In the genomic region with DNA sequence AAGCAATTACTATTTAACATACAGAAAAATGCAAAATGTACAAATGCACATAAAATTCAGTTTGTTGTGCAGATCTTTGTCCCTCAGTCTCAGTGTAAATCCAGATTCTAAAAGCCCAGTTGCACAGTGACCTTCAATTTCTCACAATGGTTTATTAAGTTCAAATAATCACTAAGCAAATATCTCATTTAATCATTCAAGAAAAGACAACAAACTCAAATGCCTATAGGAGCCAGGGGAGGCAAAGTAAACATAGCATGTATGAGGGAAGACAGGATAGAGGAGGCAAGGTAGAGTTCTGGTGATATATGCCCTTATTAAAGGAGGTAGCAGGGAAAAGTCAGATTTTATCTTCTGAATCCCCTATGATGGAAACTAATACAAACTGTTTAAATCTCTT, we compare ENCODE assay signal across 24 cellular contexts.
"Had no signal": no experiment of that assay in that cellular context is flagged by ENCODE, and none has a peak within 500 bp of the region (broad histone marks: within the 10 kb centered on the region; RNA-seq: fewer than 3 reads in every experiment).

No MANE protein-coding gene starts in this region.

- H3K27me3 Mint-ChIP-seq: activated CD4-positive, alpha-beta memory T cell treated with anti-CD3 and anti-CD28 coated beads for 36 hours; activated T-cell treated with anti-CD3 and anti-CD28 coated beads, Interleukin-2, amount 50 U/mL, for 24 hours; natural killer cell treated with Interleukin-12 subunit alpha and Interleukin-12 subunit beta and Interleukin-15 and Interleukin-18, amount 100 ng/mL, for 72 hours; stimulated activated naive CD8-positive, alpha-beta T cell treated with anti-CD3 and anti-CD28 coated beads, Interleukin-15, Interleukin-2, amounts not matched to agents 100 ng/mL and 50 ng/mL, for 24 hours had no signal

- H3K36me3 ChIP-seq: gastroesophageal sphincter, thoracic aorta, WERI-Rb-1 had no signal

- H3K9me3 Mint-ChIP-seq: activated CD4-positive, alpha-beta memory T cell treated with anti-CD3 and anti-CD28 coated beads for 36 hours; activated CD4-positive, alpha-beta T cell treated with anti-CD3 and anti-CD28 coated beads, Interleukin-2, amount 10 ng/mL, durations not matched to agents 24 days and 14 days; activated T-cell treated with anti-CD3 and anti-CD28 coated beads, Interleukin-2, amount 50 U/mL, for 24 hours; natural killer cell treated with Interleukin-12 subunit alpha and Interleukin-12 subunit beta and Interleukin-15 and Interleukin-18, amount 100 ng/mL, for 72 hours; stimulated activated naive CD8-positive, alpha-beta T cell treated with anti-CD3 and anti-CD28 coated beads, Interleukin-15, Interleukin-2, amounts not matched to agents 100 ng/mL and 50 ng/mL, for 24 hours; T-helper 1 cell treated with Interleukin-12 subunit alpha and Interleukin-12 subunit beta and Interleukin-4 antibody, amounts not matched to agents 30 μg/mL and 1 μg/mL, for 36 hours had no signal

- H3K4me3 Mint-ChIP-seq: activated CD4-positive, alpha-beta memory T cell treated with anti-CD3 and anti-CD28 coated beads for 36 hours; activated CD4-positive, alpha-beta T cell treated with anti-CD3 and anti-CD28 coated beads, Interleukin-2, amount 10 ng/mL, durations not matched to agents 24 days and 14 days; activated T-cell treated with anti-CD3 and anti-CD28 coated beads, Interleukin-2, amount 50 U/mL, for 24 hours; natural killer cell treated with Interleukin-12 subunit alpha and Interleukin-12 subunit beta and Interleukin-15 and Interleukin-18, amount 100 ng/mL, for 72 hours; stimulated activated naive CD8-positive, alpha-beta T cell treated with anti-CD3 and anti-CD28 coated beads, Interleukin-15, Interleukin-2, amounts not matched to agents 100 ng/mL and 50 ng/mL, for 24 hours; T-helper 1 cell treated with Interleukin-12 subunit alpha and Interleukin-12 subunit beta and Interleukin-4 antibody, amounts not matched to agents 30 μg/mL and 1 μg/mL, for 36 hours had no signal

- ATAC-seq: gastroesophageal sphincter; natural killer cell treated with Interleukin-12 subunit alpha and Interleukin-12 subunit beta and Interleukin-15 and Interleukin-18, amount 100 ng/mL, for 72 hours; sciatic nerve had no signal

- H3K4me3 ChIP-seq: gastroesophageal sphincter, skin epidermis, thoracic aorta had no signal

- H3K27ac Mint-ChIP-seq: activated CD4-positive, alpha-beta memory T cell treated with anti-CD3 and anti-CD28 coated beads for 36 hours; activated CD4-positive, alpha-beta T cell treated with anti-CD3 and anti-CD28 coated beads, Interleukin-2, amount 10 ng/mL, durations not matched to agents 24 days and 14 days; activated T-cell treated with anti-CD3 and anti-CD28 coated beads, Interleukin-2, amount 50 U/mL, for 24 hours; stimulated activated naive CD8-positive, alpha-beta T cell treated with anti-CD3 and anti-CD28 coated beads, Interleukin-15, Interleukin-2, amounts not matched to agents 100 ng/mL and 50 ng/mL, for 24 hours; T-helper 1 cell treated with Interleukin-12 subunit alpha and Interleukin-12 subunit beta and Interleukin-4 antibody, amounts not matched to agents 30 μg/mL and 1 μg/mL, for 36 hours had no signal

- H3K27ac ChIP-seq: gastroesophageal sphincter, skin epidermis, thoracic aorta, WERI-Rb-1 had no signal

- DNase-seq: activated CD4-positive, alpha-beta memory T cell treated with anti-CD3 and anti-CD28 coated beads for 36 hours; activated CD4-positive, alpha-beta T cell treated with anti-CD3 and anti-CD28 coated beads, Interleukin-2, amount 10 ng/mL, durations not matched to agents 24 days and 14 days; activated CD4-positive, CD25-positive, alpha-beta regulatory T cell treated with anti-CD3 and anti-CD28 coated beads, Interleukin-2, amount 50 U/mL, for 72 hours; activated CD8-positive, alpha-beta memory T cell treated with anti-CD3 and anti-CD28 coated beads, Interleukin-2, amount 50 U/mL, for 4 hours; activated gamma-delta T cell; activated naive CD4-positive, alpha-beta T cell treated with anti-CD3 and anti-CD28 coated beads, Interleukin-2, amount 50 U/mL, for 16 hours; activated T-cell treated with anti-CD3 and anti-CD28 coated beads, Interleukin-2, amount 50 U/mL, for 24 hours; amniotic stem cell; caudate nucleus; hippocampal formation; kidney; mesenchymal stem cell; stimulated activated CD4-positive, alpha-beta T cell treated with anti-CD3 and anti-CD28 coated beads, Interleukin-12 subunit alpha, Interleukin-12 subunit beta, amount 100 ng/mL, for 4 hours; stimulated activated CD4-positive, alpha-beta T cell treated with anti-CD3 and anti-CD28 coated beads, Interleukin-4, amount 100 ng/mL, for 1 hour; T-helper 9 cell; trophoblast cell; WERI-Rb-1 had no signal

- H3K36me3 Mint-ChIP-seq: activated CD4-positive, alpha-beta memory T cell treated with anti-CD3 and anti-CD28 coated beads for 36 hours; natural killer cell treated with Interleukin-12 subunit alpha and Interleukin-12 subunit beta and Interleukin-15 and Interleukin-18, amount 100 ng/mL, for 72 hours had no signal

- H3K9me3 ChIP-seq: gastroesophageal sphincter, thoracic aorta had no signal

- H3K27me3 ChIP-seq: gastroesophageal sphincter had no signal
